26 cellular contexts compared by ENCODE assay signal in the genomic region with DNA sequence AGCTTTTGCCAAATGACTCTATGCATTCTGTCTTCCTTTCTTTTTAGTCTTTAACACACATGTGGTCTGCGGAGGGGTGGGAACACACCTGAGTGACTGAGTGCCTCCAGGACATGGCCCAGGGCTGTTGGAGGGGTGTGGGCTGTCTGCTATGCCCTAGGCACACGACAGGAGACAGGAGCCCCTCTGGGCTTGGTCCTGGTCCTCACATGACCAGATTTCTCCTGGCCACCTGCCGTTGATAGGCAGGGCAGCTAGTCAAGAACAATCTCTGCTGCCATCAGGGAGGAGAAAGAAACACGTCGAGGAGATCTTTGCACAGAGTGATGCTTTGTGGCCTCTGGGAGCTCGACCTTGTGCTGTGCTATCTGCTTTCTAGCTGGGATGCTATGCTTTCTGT.
"Had no signal": no experiment of that assay in that cellular context is flagged by ENCODE, and none has a peak within 500 bp of the region (broad histone marks: within the 10 kb centered on the region; RNA-seq: fewer than 3 reads in every experiment).

No MANE protein-coding gene starts in this region.

- H3K9me3 Mint-ChIP-seq: activated T-helper 1 cell treated with anti-CD3 and anti-CD28 coated beads, Interleukin-12 subunit alpha, Interleukin-12 subunit beta, Interleukin-2, Interleukin-4 antibody, amounts not matched to agents 30 ng/mL and 10 ng/mL and 1 ng/mL, durations not matched to agents 14 hours and 24 hours and 36 hours; neural crest cell had no signal

- H3K27ac ChIP-seq: ascending aorta, brain microvascular endothelial cell, gastroesophageal sphincter, sigmoid colon, stomach, suprapubic skin, transverse colon, vagina had no signal

- H3K4me1 ChIP-seq: ascending aorta, gastroesophageal sphincter, sigmoid colon, stomach, suprapubic skin, vagina had no signal

- H3K27ac Mint-ChIP-seq: activated naive CD4-positive, alpha-beta T cell treated with anti-CD3 and anti-CD28 coated beads, Interleukin-2, amount 50 U/mL, for 72 hours; activated T-helper 1 cell treated with anti-CD3 and anti-CD28 coated beads, Interleukin-12 subunit alpha, Interleukin-12 subunit beta, Interleukin-2, Interleukin-4 antibody, amounts not matched to agents 30 ng/mL and 10 ng/mL and 1 ng/mL, durations not matched to agents 14 hours and 24 hours and 36 hours; endodermal cell; naive thymus-derived CD4-positive, alpha-beta T cell had no signal

- H3K9me3 ChIP-seq: ascending aorta, gastroesophageal sphincter, sigmoid colon, stomach, suprapubic skin, transverse colon, vagina had no signal

- H3K4me1 Mint-ChIP-seq: endodermal cell had no signal

- H3K27me3 ChIP-seq: ascending aorta, brain microvascular endothelial cell, gastroesophageal sphincter, sigmoid colon, stomach, suprapubic skin, transverse colon, vagina had no signal

- H3K36me3 Mint-ChIP-seq: naive thymus-derived CD4-positive, alpha-beta T cell had no signal

- DNase-seq: activated CD4-positive, alpha-beta T cell treated with anti-CD3 and anti-CD28 coated beads for 4 hours; activated CD4-positive, alpha-beta T cell treated with anti-CD3 and anti-CD28 coated beads, Interleukin-2, amount 50 U/mL, for 48 hours; activated CD4-positive, CD25-positive, alpha-beta regulatory T cell; activated gamma-delta T cell treated with Interleukin-2 at 50 U/mL for 16 hours; brain microvascular endothelial cell; central memory CD4-positive, alpha-beta T cell; endodermal cell; hypothalamus; left cardiac atrium; naive thymus-derived CD4-positive, alpha-beta T cell; occipital lobe; posterior cingulate gyrus; sigmoid colon; stimulated activated CD4-positive, alpha-beta T cell treated with anti-CD3 and anti-CD28 coated beads, Interleukin-15, amount 100 ng/mL, for 24 hours; stomach; T-helper 1 cell; T-helper 9 cell; transverse colon had no signal

- H3K4me3 Mint-ChIP-seq: activated T-helper 1 cell treated with anti-CD3 and anti-CD28 coated beads, Interleukin-12 subunit alpha, Interleukin-12 subunit beta, Interleukin-2, Interleukin-4 antibody, amounts not matched to agents 30 ng/mL and 10 ng/mL and 1 ng/mL, durations not matched to agents 14 hours and 24 hours and 36 hours; endodermal cell; naive thymus-derived CD4-positive, alpha-beta T cell; neural crest cell had no signal

- ATAC-seq: activated naive CD4-positive, alpha-beta T cell treated with anti-CD3 and anti-CD28 coated beads, Interleukin-2, amount 50 U/mL, for 72 hours; gastroesophageal sphincter; left cardiac atrium; naive thymus-derived CD4-positive, alpha-beta T cell had no signal

- H3K36me3 ChIP-seq: ascending aorta, brain microvascular endothelial cell, sigmoid colon, suprapubic skin, transverse colon, vagina had no signal

- H3K4me3 ChIP-seq: ascending aorta, gastroesophageal sphincter, sigmoid colon, smooth muscle cell, stomach, suprapubic skin, transverse colon, vagina had no signal
